8 cellular contexts compared by ENCODE assay signal in genomic region chr9:119368681-119369581, GRCh38. TPM values are rescaled to one million over a fixed set of nuclear protein-coding genes. Genes with fewer than 3 reads are reported as not detected.
DNase-seq lines count a peak whose midpoint lies in the region; ATAC-seq and TF ChIP-seq lines count a peak whose summit lies in the region.

A gene with protein sequence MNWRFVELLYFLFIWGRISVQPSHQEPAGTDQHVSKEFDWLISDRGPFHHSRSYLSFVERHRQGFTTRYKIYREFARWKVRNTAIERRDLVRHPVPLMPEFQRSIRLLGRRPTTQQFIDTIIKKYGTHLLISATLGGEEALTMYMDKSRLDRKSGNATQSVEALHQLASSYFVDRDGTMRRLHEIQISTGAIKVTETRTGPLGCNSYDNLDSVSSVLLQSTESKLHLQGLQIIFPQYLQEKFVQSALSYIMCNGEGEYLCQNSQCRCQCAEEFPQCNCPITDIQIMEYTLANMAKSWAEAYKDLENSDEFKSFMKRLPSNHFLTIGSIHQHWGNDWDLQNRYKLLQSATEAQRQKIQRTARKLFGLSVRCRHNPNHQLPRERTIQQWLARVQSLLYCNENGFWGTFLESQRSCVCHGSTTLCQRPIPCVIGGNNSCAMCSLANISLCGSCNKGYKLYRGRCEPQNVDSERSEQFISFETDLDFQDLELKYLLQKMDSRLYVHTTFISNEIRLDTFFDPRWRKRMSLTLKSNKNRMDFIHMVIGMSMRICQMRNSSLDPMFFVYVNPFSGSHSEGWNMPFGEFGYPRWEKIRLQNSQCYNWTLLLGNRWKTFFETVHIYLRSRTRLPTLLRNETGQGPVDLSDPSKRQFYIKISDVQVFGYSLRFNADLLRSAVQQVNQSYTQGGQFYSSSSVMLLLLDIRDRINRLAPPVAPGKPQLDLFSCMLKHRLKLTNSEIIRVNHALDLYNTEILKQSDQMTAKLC (minus strand): TSS chr9:119369435. CDS start chr9:119313355, 56,080 bp downstream.

- H3K36me3 Mint-ChIP-seq in activated naive CD8-positive, alpha-beta T cell treated with anti-CD3 and anti-CD28 coated beads, Interleukin-2, amount 10 ng/mL, durations not matched to agents 7 days and 5 days = peaks cover 3% of the 10 kb centered on the region
- peaks cover 5% of the 10 kb centered on the region for H3K36me3 Mint-ChIP-seq in activated naive CD8-positive, alpha-beta T cell treated with anti-CD3 and anti-CD28 coated beads, Interleukin-2, amount 50 U/mL, for 24 hours (ENCODE audit: low read depth)
- peaks cover 0 to 5% (median 0%) of the 10 kb centered on the region in 3 donors for H3K36me3 Mint-ChIP-seq in CD8-positive, alpha-beta memory T cell

- H3K4me1 Mint-ChIP-seq in activated naive CD8-positive, alpha-beta T cell treated with anti-CD3 and anti-CD28 coated beads, Interleukin-2, amount 10 ng/mL, durations not matched to agents 7 days and 5 days = peaks cover 4% of the 10 kb centered on the region
- peaks cover 2% of the 10 kb centered on the region for H3K4me1 Mint-ChIP-seq in activated naive CD8-positive, alpha-beta T cell treated with anti-CD3 and anti-CD28 coated beads, Interleukin-2, amount 50 U/mL, for 24 hours
- H3K4me1 Mint-ChIP-seq in CD8-positive, alpha-beta memory T cell = no peaks in the 10 kb centered on the region

- in situ Hi-C loops in brain microvascular endothelial cell (cut with HindIII; ENCODE audit: low pct_ligation_motif_present, low sequenced_read_pairs) = no loop called here

- no peak for ATAC-seq in activated naive CD8-positive, alpha-beta T cell treated with anti-CD3 and anti-CD28 coated beads, Interleukin-2, amount 10 ng/mL, durations not matched to agents 7 days and 5 days (ENCODE audit: low read depth)
- no peak for ATAC-seq in activated naive CD8-positive, alpha-beta T cell treated with anti-CD3 and anti-CD28 coated beads, Interleukin-2, amount 50 U/mL, for 24 hours
- ATAC-seq in GM18909 (IDR thresholded peaks at IDR 0.05; ENCODE audit: poor library complexity, unreplicated experiment) = no peak

- DNase-seq in activated naive CD8-positive, alpha-beta T cell treated with anti-CD3 and anti-CD28 coated beads, Interleukin-2, amount 10 ng/mL, durations not matched to agents 7 days and 5 days = peak; percentile 26
- DNase-seq in activated naive CD8-positive, alpha-beta T cell treated with anti-CD3 and anti-CD28 coated beads, Interleukin-2, amount 50 U/mL, for 24 hours = no peak
- peak; percentile 1 for DNase-seq in brain microvascular endothelial cell
- peak; percentile 75 for DNase-seq in iris pigment epithelial cell (ENCODE audit: low read depth)
- DNase-seq in stromal cell of bone marrow (ENCODE audit: low read depth) = peak; percentile 54
- DNase-seq in CD8-positive, alpha-beta memory T cell = no peak
- DNase-seq in activated CD4-positive, CD25-positive, alpha-beta regulatory T cell (lab: John Stamatoyannopoulos, UW) = no peak

- no peak within 1 kb of the TSS for H3K4me3 Mint-ChIP-seq in activated naive CD8-positive, alpha-beta T cell treated with anti-CD3 and anti-CD28 coated beads, Interleukin-2, amount 10 ng/mL, durations not matched to agents 7 days and 5 days
- H3K4me3 Mint-ChIP-seq in activated naive CD8-positive, alpha-beta T cell treated with anti-CD3 and anti-CD28 coated beads, Interleukin-2, amount 50 U/mL, for 24 hours = no peak within 1 kb of the TSS
- no peak within 1 kb of the TSS for H3K4me3 Mint-ChIP-seq in CD8-positive, alpha-beta memory T cell

- no peak for TF ChIP-seq CTCF in brain microvascular endothelial cell (IDR thresholded peaks at IDR 0.05; ENCODE audit: low read depth, low read length, missing control alignments)

- CTCF ChIA-PET in CD8-positive, alpha-beta memory T cell (lab: Charles Lee) = no interaction called here

- H3K4me1 ChIP-seq in CD8-positive, alpha-beta memory T cell (ENCODE audit: insufficient read depth, low read length) = no peaks in the 10 kb centered on the region

- peaks cover 8% of the 10 kb centered on the region for H3K9me3 Mint-ChIP-seq in activated naive CD8-positive, alpha-beta T cell treated with anti-CD3 and anti-CD28 coated beads, Interleukin-2, amount 10 ng/mL, durations not matched to agents 7 days and 5 days
- H3K9me3 Mint-ChIP-seq in activated naive CD8-positive, alpha-beta T cell treated with anti-CD3 and anti-CD28 coated beads, Interleukin-2, amount 50 U/mL, for 24 hours = peaks cover 9% of the 10 kb centered on the region
- H3K9me3 Mint-ChIP-seq in CD8-positive, alpha-beta memory T cell = peaks cover 6 to 30% (median 8%) of the 10 kb centered on the region in 5 donors

- no peaks in the 10 kb centered on the region for H3K36me3 ChIP-seq in brain microvascular endothelial cell (replicated peaks)
- no peaks in the 10 kb centered on the region for H3K36me3 ChIP-seq in CD8-positive, alpha-beta memory T cell (ENCODE audit: insufficient read depth, low read length)

- H3K27ac Mint-ChIP-seq in activated naive CD8-positive, alpha-beta T cell treated with anti-CD3 and anti-CD28 coated beads, Interleukin-2, amount 10 ng/mL, durations not matched to agents 7 days and 5 days = peak within 1 kb of the TSS; percentile 73
- no peak within 1 kb of the TSS for H3K27ac Mint-ChIP-seq in activated naive CD8-positive, alpha-beta T cell treated with anti-CD3 and anti-CD28 coated beads, Interleukin-2, amount 50 U/mL, for 24 hours
- no peak within 1 kb of the TSS for H3K27ac Mint-ChIP-seq in CD8-positive, alpha-beta memory T cell

- POLR2A ChIA-PET in activated naive CD8-positive, alpha-beta T cell treated with anti-CD3 and anti-CD28 coated beads, Interleukin-2, amount 10 ng/mL, durations not matched to agents 7 days and 5 days (lab: Charles Lee) = no interaction called here
- POLR2A ChIA-PET in CD8-positive, alpha-beta memory T cell (lab: Charles Lee) = no interaction called here

- H3K4me3 ChIP-seq in brain microvascular endothelial cell (ENCODE audit: low read depth, low read length) = peak within 1 kb of the TSS; percentile 32
- no peak within 1 kb of the TSS for H3K4me3 ChIP-seq in CD8-positive, alpha-beta memory T cell (ENCODE audit: low read length)

- H3K27ac ChIP-seq in brain microvascular endothelial cell = no peak within 1 kb of the TSS
- H3K27ac ChIP-seq in CD8-positive, alpha-beta memory T cell (ENCODE audit: low read depth, low read length) = no peak within 1 kb of the TSS

- no peaks in the 10 kb centered on the region for H3K9me3 ChIP-seq in CD8-positive, alpha-beta memory T cell (ENCODE audit: low read length)

- peaks cover 19% of the 10 kb centered on the region for H3K27me3 ChIP-seq in brain microvascular endothelial cell (replicated peaks)
- H3K27me3 ChIP-seq in CD8-positive, alpha-beta memory T cell (ENCODE audit: insufficient read depth, low read length, poor library complexity, severe bottlenecking) = no peaks in the 10 kb centered on the region

- peaks cover 30% of the 10 kb centered on the region for H3K27me3 Mint-ChIP-seq in activated naive CD8-positive, alpha-beta T cell treated with anti-CD3 and anti-CD28 coated beads, Interleukin-2, amount 10 ng/mL, durations not matched to agents 7 days and 5 days
- H3K27me3 Mint-ChIP-seq in activated naive CD8-positive, alpha-beta T cell treated with anti-CD3 and anti-CD28 coated beads, Interleukin-2, amount 50 U/mL, for 24 hours = peaks cover 39% of the 10 kb centered on the region
- H3K27me3 Mint-ChIP-seq in CD8-positive, alpha-beta memory T cell = peaks cover 9 to 15% of the 10 kb centered on the region in 2 donors

RNA-seq across cellular contexts. Expression of the gene that starts here (rescaled TPM):
- total RNA-seq in activated naive CD8-positive, alpha-beta T cell treated with anti-CD3 and anti-CD28 coated beads, Interleukin-2, amount 10 ng/mL, durations not matched to agents 7 days and 5 days = not detected
- not detected for total RNA-seq in CD8-positive, alpha-beta memory T cell
- not detected for polyA plus RNA-seq in CD8-positive, alpha-beta memory T cell

Comparison
In these comparisons a context has a peak if more than half of its experiments do, and no peak if none do; other contexts are left out.
1. Peak in DNase-seq in activated naive CD8-positive, alpha-beta T cell treated with anti-CD3 and anti-CD28 coated beads, Interleukin-2, amount 10 ng/mL, durations not matched to agents 7 days and 5 days; RNA of the gene not detected or under 1 TPM.
2. DNase-seq: peak in brain microvascular endothelial cell (single experiment), iris pigment epithelial cell (single experiment) and stromal cell of bone marrow (single experiment); none in activated naive CD8-positive, alpha-beta T cell treated with anti-CD3 and anti-CD28 coated beads, Interleukin-2, amount 50 U/mL, for 24 hours (single experiment), CD8-positive, alpha-beta memory T cell (0 of 5) and activated CD4-positive, CD25-positive, alpha-beta regulatory T cell (0 of 4).